1 cellular context compared by ENCODE assay signal in the genomic region with DNA sequence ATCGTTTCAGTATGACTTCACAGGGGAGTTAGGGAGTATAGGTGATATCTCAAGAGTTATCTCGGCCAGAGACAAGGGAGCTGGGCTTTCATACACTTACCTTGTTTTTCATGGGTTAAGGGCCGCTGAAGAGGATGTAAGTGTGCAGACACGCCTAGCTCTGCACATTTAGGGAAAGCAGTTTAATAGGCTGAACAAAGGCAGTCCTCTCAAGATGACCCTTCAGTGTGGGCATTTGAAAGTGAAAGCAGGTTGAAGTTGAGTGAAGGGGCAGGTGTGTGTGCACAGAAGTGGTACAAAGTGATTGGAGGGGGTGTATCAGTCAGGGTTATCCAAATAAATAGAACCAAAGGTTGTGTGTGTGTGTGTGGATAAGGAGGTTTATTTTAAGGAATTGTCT.
TF ChIP-seq lines count a peak whose summit lies in the region.

No MANE protein-coding gene starts in this region.

TF ChIP-seq in K562, 482 proteins besides CTCF, POLR2A, EP300 and RAD21 (continued from another document):
- TF ChIP-seq RFX5 (IDR thresholded peaks at IDR 0.05; ENCODE audit: low read depth, low read length) (no peak), ZFX (CRISPR knock-in tag; IDR thresholded peaks at IDR 0.05) (no peak), TCF7L2 (IDR thresholded peaks at IDR 0.05; ENCODE audit: low read depth, low read length) (no peak), ZNF766 (CRISPR knock-in tag; conservative IDR thresholded peaks at IDR 0.05) (no peak), TAF15 (IDR thresholded peaks at IDR 0.05; ENCODE audit: low read depth, low read length) (no peak), KAT2B (IDR thresholded peaks at IDR 0.05; ENCODE audit: low read depth, low read length) (no peak), E4F1 (CRISPR knock-in tag; IDR thresholded peaks at IDR 0.05; ENCODE audit: borderline replicate concordance) (no peak), ZNF146 (CRISPR knock-in tag; IDR thresholded peaks at IDR 0.05; ENCODE audit: unreplicated experiment) (no peak), MAX (CRISPR knock-in tag; IDR thresholded peaks at IDR 0.05) (no peak)
- TF ChIP-seq, protein P1, sequence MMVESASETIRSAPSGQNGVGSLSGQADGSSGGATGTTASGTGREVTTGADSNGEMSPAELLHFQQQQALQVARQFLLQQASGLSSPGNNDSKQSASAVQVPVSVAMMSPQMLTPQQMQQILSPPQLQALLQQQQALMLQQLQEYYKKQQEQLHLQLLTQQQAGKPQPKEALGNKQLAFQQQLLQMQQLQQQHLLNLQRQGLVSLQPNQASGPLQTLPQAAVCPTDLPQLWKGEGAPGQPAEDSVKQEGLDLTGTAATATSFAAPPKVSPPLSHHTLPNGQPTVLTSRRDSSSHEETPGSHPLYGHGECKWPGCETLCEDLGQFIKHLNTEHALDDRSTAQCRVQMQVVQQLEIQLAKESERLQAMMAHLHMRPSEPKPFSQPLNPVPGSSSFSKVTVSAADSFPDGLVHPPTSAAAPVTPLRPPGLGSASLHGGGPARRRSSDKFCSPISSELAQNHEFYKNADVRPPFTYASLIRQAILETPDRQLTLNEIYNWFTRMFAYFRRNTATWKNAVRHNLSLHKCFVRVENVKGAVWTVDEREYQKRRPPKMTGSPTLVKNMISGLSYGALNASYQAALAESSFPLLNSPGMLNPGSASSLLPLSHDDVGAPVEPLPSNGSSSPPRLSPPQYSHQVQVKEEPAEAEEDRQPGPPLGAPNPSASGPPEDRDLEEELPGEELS (CRISPR knock-in tag; IDR thresholded peaks at IDR 0.05; ENCODE audit: borderline replicate concordance) = no peak
